8 cellular contexts compared by ENCODE assay signal in the genomic region with DNA sequence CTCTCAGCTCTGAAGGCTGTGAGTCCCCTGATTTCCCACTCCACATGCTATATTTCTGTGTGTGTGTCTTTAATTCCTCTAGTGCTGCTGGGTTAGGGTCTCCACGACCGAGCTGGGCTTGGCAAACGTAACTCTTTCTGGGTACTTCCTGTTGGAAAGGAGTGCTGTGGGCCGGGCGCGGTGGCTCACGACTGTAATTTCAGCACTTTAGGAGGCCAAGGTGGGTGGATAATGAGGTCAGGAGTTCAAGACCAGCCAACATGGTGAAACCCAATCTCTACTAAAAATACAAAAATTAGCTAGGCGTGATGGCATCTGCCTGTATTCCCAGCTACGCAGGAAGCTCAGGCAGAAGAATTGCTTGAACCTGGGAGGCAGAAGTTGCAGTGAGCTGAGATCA. TPM values are rescaled to one million over a fixed set of nuclear protein-coding genes. Genes with fewer than 3 reads are reported as not detected.
DNase-seq lines count a peak whose midpoint lies in the region; ATAC-seq and TF ChIP-seq lines count a peak whose summit lies in the region.
"Not testable (repeated sequence)": the region's sequence is repeated elsewhere in the genome, so short reads cannot be mapped to it uniquely, and the experiment has no call there.

No MANE protein-coding gene starts in this region.

- H3K27me3 ChIP-seq in lower lobe of right lung (ENCODE audit: low read depth) (peaks cover 17% of the 10 kb centered on the region), gastrocnemius medialis (peaks cover 0 to 17% (median 11%) of the 10 kb centered on the region in 3 donors), upper lobe of right lung (peaks cover 19% of the 10 kb centered on the region)

- ATAC-seq in activated naive CD8-positive, alpha-beta T cell treated with anti-CD3 and anti-CD28 coated beads, Interleukin-2, amount 50 U/mL, for 24 hours, result not testable (repeated sequence)
- peak; percentile 38 for ATAC-seq in left colon
- ATAC-seq in lower lobe of right lung, result peak in 1 of 2 donors; percentile 60
- peak; percentile 39 to 45 for ATAC-seq in gastrocnemius medialis
- ATAC-seq in upper lobe of right lung, result peak; percentile 32

- not testable (repeated sequence) for H3K4me3 ChIP-seq in lower lobe of right lung, upper lobe of right lung
- peak overlapping the region in 1 of 4 donors; percentile 14 for H3K4me3 ChIP-seq in gastrocnemius medialis

- not testable (repeated sequence) for H3K36me3 ChIP-seq in lower lobe of right lung, gastrocnemius medialis, upper lobe of right lung

- not testable (repeated sequence) for H3K27ac Mint-ChIP-seq in activated naive CD8-positive, alpha-beta T cell treated with anti-CD3 and anti-CD28 coated beads, Interleukin-2, amount 50 U/mL, for 24 hours

- H3K36me3 Mint-ChIP-seq in activated naive CD8-positive, alpha-beta T cell treated with anti-CD3 and anti-CD28 coated beads, Interleukin-2, amount 50 U/mL, for 24 hours (ENCODE audit: low read depth), result not testable (repeated sequence)

- H3K4me3 Mint-ChIP-seq in activated naive CD8-positive, alpha-beta T cell treated with anti-CD3 and anti-CD28 coated beads, Interleukin-2, amount 50 U/mL, for 24 hours, result not testable (repeated sequence)

- H3K27me3 Mint-ChIP-seq in activated naive CD8-positive, alpha-beta T cell treated with anti-CD3 and anti-CD28 coated beads, Interleukin-2, amount 50 U/mL, for 24 hours, result peaks cover 43% of the 10 kb centered on the region

- not testable (repeated sequence) for TF ChIP-seq CTCF in lower lobe of right lung (IDR thresholded peaks at IDR 0.05); gastrocnemius medialis (IDR thresholded peaks at IDR 0.05 in 4 of 5, conservative IDR thresholded peaks at IDR 0.05 in 1 of 5); upper lobe of right lung (IDR thresholded peaks at IDR 0.05)

- intact Hi-C loops in left colon (cut with DNase I, micrococcal nuclease), result loop anchor here in 1 of 2 donors (5.0 kb wide), 1 partner anchor 357 kb away; no protein-coding TSS in a partner anchor
- intact Hi-C loops in lower lobe of right lung (cut with DNase I), result not testable (repeated sequence)
- intact Hi-C loops in gastrocnemius medialis (cut with DNase I; ENCODE audit: low total_unique reads), result loop anchor here (10.0 kb wide), 2 partner anchors 114 to 264 kb away; no protein-coding TSS in a partner anchor
- intact Hi-C loops in upper lobe of right lung (cut with DNase I), result loop anchor here (5.0 kb wide), 1 partner anchor 357 kb away; no protein-coding TSS in a partner anchor

- in situ Hi-C loops in gastrocnemius medialis (cut with MboI; ENCODE audit: low sequenced_read_pairs in 4 of 4), result loop anchor here in 2 of 4 donors (5.0 to 10.0 kb wide), 2 partner anchors 357 to 364 kb away; no protein-coding TSS in a partner anchor

- H3K9me3 ChIP-seq in lower lobe of right lung, gastrocnemius medialis, upper lobe of right lung: not testable (repeated sequence)

- not testable (repeated sequence) for H3K9me3 Mint-ChIP-seq in activated naive CD8-positive, alpha-beta T cell treated with anti-CD3 and anti-CD28 coated beads, Interleukin-2, amount 50 U/mL, for 24 hours

- H3K4me1 ChIP-seq in lower lobe of right lung, upper lobe of right lung: not testable (repeated sequence)
- H3K4me1 ChIP-seq in gastrocnemius medialis, result peaks cover 8 to 11% of the 10 kb centered on the region in 2 donors

- not testable (repeated sequence) for TF ChIP-seq POLR2A in gastrocnemius medialis (IDR thresholded peaks at IDR 0.05)

- DNase-seq in Daoy (ENCODE audit: low read depth) (peak; percentile 41), MV-4-11 (lab: John Stamatoyannopoulos, UW) (peak; percentile 29), UCSD-AML1 (lab: John Stamatoyannopoulos, UW; ENCODE audit: unreplicated experiment) (peak; percentile 4), lower lobe of right lung (peak; percentile 51), gastrocnemius medialis (peak; percentile 2 to 26)
- peak; percentile 6 for DNase-seq in activated naive CD8-positive, alpha-beta T cell treated with anti-CD3 and anti-CD28 coated beads, Interleukin-2, amount 50 U/mL, for 24 hours
- not testable (repeated sequence) for DNase-seq in left colon, upper lobe of right lung

- not testable (repeated sequence) for H3K4me1 Mint-ChIP-seq in activated naive CD8-positive, alpha-beta T cell treated with anti-CD3 and anti-CD28 coated beads, Interleukin-2, amount 50 U/mL, for 24 hours

- H3K27ac ChIP-seq in lower lobe of right lung, upper lobe of right lung: not testable (repeated sequence)
- peak overlapping the region in 2 of 4 donors; percentile 40 to 77 for H3K27ac ChIP-seq in gastrocnemius medialis

RNA-seq across cellular contexts. Expression of a gene that starts 40.2 kb away (rescaled TPM):
- 3.3 and 5.4 TPM in 2 replicates for total RNA-seq in Daoy (2014; rRNA removed; shearing (Covaris generic))
- total RNA-seq in left colon (1 to 10 TPM; 3.3 to 3.4 TPM), lower lobe of right lung (22.0 TPM), gastrocnemius medialis (1 to 10 TPM in 2 of 4 donors, under 1 TPM in 2; 0.78 to 1.9 (median 1.1) TPM), upper lobe of right lung (18.7 TPM)

RNA-seq across cellular contexts. Expression of a gene that starts 47.6 kb away (rescaled TPM):
- 10.4 and 15.7 TPM in 2 replicates for total RNA-seq in Daoy (2014; rRNA removed; shearing (Covaris generic))
- total RNA-seq in left colon (1 to 10 TPM; 3.9 TPM), lower lobe of right lung (8.4 TPM), gastrocnemius medialis (1 to 10 TPM in 3 of 4 donors, under 1 TPM in 1; 0.29 to 9.3 (median 2.3) TPM), upper lobe of right lung (2.3 TPM)

RNA-seq across cellular contexts. Expression of a gene that starts 55.8 kb away (rescaled TPM):
- 5.3 and 8.8 TPM in 2 replicates for total RNA-seq in Daoy (2014; rRNA removed; shearing (Covaris generic))
- 1 to 10 TPM; 5.6 to 7.4 TPM for total RNA-seq in left colon
- 32.0 TPM for total RNA-seq in lower lobe of right lung
- 1 to 10 TPM in 3 of 4 donors, under 1 TPM in 1; 0.49 to 3.9 (median 2.9) TPM for total RNA-seq in gastrocnemius medialis
- total RNA-seq in upper lobe of right lung, result 24.9 TPM
